Comparison of ENCODE assay signal across 15 cellular contexts in genomic region chr14:30045720-30046119, GRCh38.
DNase-seq lines count a peak whose midpoint lies in the region; ATAC-seq and TF ChIP-seq lines count a peak whose summit lies in the region.
"Had no signal": no experiment of that assay in that cellular context is flagged by ENCODE, and none has a peak within 500 bp of the region (broad histone marks: within the 10 kb centered on the region; RNA-seq: fewer than 3 reads in every experiment).

No MANE protein-coding gene starts in this region.

- H3K4me1 Mint-ChIP-seq in stimulated activated naive B cell treated with anti-CD40 and anti-IgM and Interleukin-4, amounts not matched to agents 10 μg/mL and 1 μg/mL and 100 μg/mL, for 72 hours: no peaks in the 10 kb centered on the region
- H3K4me1 Mint-ChIP-seq in natural killer cell: no peaks in the 10 kb centered on the region
- no peaks in the 10 kb centered on the region for H3K4me1 Mint-ChIP-seq in activated T-helper 2 cell treated with anti-CD3 and anti-CD28 coated beads, Interferon-gamma antibody, Interleukin-2, Interleukin-4, amounts not matched to agents 10 μg/mL and 5 μg/mL and 100 μg/mL, durations not matched to agents 14 hours and 24 hours and 36 hours (ENCODE audit: low read depth)
- H3K4me1 Mint-ChIP-seq: CD4-positive, alpha-beta memory T cell had no signal

- ATAC-seq in GM18868 (IDR thresholded peaks at IDR 0.05; ENCODE audit: unreplicated experiment): peak; percentile 62
- peak in 1 of 2 donors; percentile 58 for ATAC-seq in stimulated activated naive B cell treated with anti-CD40 and anti-IgM and Interleukin-4, amounts not matched to agents 10 μg/mL and 1 μg/mL and 100 μg/mL, for 72 hours (replicated peaks)
- no peak for ATAC-seq in GM18907 (IDR thresholded peaks at IDR 0.05; ENCODE audit: unreplicated experiment)
- no peak for ATAC-seq in natural killer cell
- ATAC-seq: GM12878 had no signal

- H3K27ac Mint-ChIP-seq in stimulated activated naive B cell treated with anti-CD40 and anti-IgM and Interleukin-4, amounts not matched to agents 10 μg/mL and 1 μg/mL and 100 μg/mL, for 72 hours: peak overlapping the region; percentile 83
- H3K27ac Mint-ChIP-seq in natural killer cell: no peak overlapping the region
- H3K27ac Mint-ChIP-seq in activated T-helper 2 cell treated with anti-CD3 and anti-CD28 coated beads, Interferon-gamma antibody, Interleukin-2, Interleukin-4, amounts not matched to agents 10 μg/mL and 5 μg/mL and 100 μg/mL, durations not matched to agents 14 hours and 24 hours and 36 hours: no peak overlapping the region
- H3K27ac Mint-ChIP-seq: CD4-positive, alpha-beta memory T cell; HFFc6 had no signal

- H3K9me3 Mint-ChIP-seq in stimulated activated naive B cell treated with anti-CD40 and anti-IgM and Interleukin-4, amounts not matched to agents 10 μg/mL and 1 μg/mL and 100 μg/mL, for 72 hours: peaks cover 5 to 7% of the 10 kb centered on the region in 2 donors
- peaks cover 18 to 19% of the 10 kb centered on the region in 2 donors for H3K9me3 Mint-ChIP-seq in natural killer cell
- peaks cover 45% of the 10 kb centered on the region for H3K9me3 Mint-ChIP-seq in activated T-helper 2 cell treated with anti-CD3 and anti-CD28 coated beads, Interferon-gamma antibody, Interleukin-2, Interleukin-4, amounts not matched to agents 10 μg/mL and 5 μg/mL and 100 μg/mL, durations not matched to agents 14 hours and 24 hours and 36 hours
- H3K9me3 Mint-ChIP-seq: HFFc6 had no signal

- H3K27me3 Mint-ChIP-seq in stimulated activated naive B cell treated with anti-CD40 and anti-IgM and Interleukin-4, amounts not matched to agents 10 μg/mL and 1 μg/mL and 100 μg/mL, for 72 hours: no peaks in the 10 kb centered on the region
- no peaks in the 10 kb centered on the region for H3K27me3 Mint-ChIP-seq in natural killer cell (ENCODE audit: low read depth in 2 of 2)
- H3K27me3 Mint-ChIP-seq in activated T-helper 2 cell treated with anti-CD3 and anti-CD28 coated beads, Interferon-gamma antibody, Interleukin-2, Interleukin-4, amounts not matched to agents 10 μg/mL and 5 μg/mL and 100 μg/mL, durations not matched to agents 14 hours and 24 hours and 36 hours (ENCODE audit: low read depth): no peaks in the 10 kb centered on the region
- H3K27me3 Mint-ChIP-seq: CD4-positive, alpha-beta memory T cell had no signal

- H3K36me3 Mint-ChIP-seq in stimulated activated naive B cell treated with anti-CD40 and anti-IgM and Interleukin-4, amounts not matched to agents 10 μg/mL and 1 μg/mL and 100 μg/mL, for 72 hours: no peaks in the 10 kb centered on the region
- H3K36me3 Mint-ChIP-seq in natural killer cell: peaks cover 10% of the 10 kb centered on the region
- H3K36me3 Mint-ChIP-seq in activated T-helper 2 cell treated with anti-CD3 and anti-CD28 coated beads, Interferon-gamma antibody, Interleukin-2, Interleukin-4, amounts not matched to agents 10 μg/mL and 5 μg/mL and 100 μg/mL, durations not matched to agents 14 hours and 24 hours and 36 hours (ENCODE audit: low read depth): no peaks in the 10 kb centered on the region
- H3K36me3 Mint-ChIP-seq: CD4-positive, alpha-beta memory T cell had no signal

- intact Hi-C loops in natural killer cell (cut with micrococcal nuclease): no loop called here
- intact Hi-C loops in activated T-helper 2 cell treated with anti-CD3 and anti-CD28 coated beads, Interferon-gamma antibody, Interleukin-2, Interleukin-4, amounts not matched to agents 10 μg/mL and 5 μg/mL and 100 μg/mL, durations not matched to agents 14 hours and 24 hours and 36 hours (cut with micrococcal nuclease): no loop called here

- no peak overlapping the region for H3K4me3 Mint-ChIP-seq in stimulated activated naive B cell treated with anti-CD40 and anti-IgM and Interleukin-4, amounts not matched to agents 10 μg/mL and 1 μg/mL and 100 μg/mL, for 72 hours
- no peak overlapping the region for H3K4me3 Mint-ChIP-seq in natural killer cell
- no peak overlapping the region for H3K4me3 Mint-ChIP-seq in activated T-helper 2 cell treated with anti-CD3 and anti-CD28 coated beads, Interferon-gamma antibody, Interleukin-2, Interleukin-4, amounts not matched to agents 10 μg/mL and 5 μg/mL and 100 μg/mL, durations not matched to agents 14 hours and 24 hours and 36 hours (ENCODE audit: low read depth)
- H3K4me3 Mint-ChIP-seq: CD4-positive, alpha-beta memory T cell; HFFc6 had no signal

- TF ChIP-seq CTCF in natural killer cell (IDR thresholded peaks at IDR 0.05): no peak

- DNase-seq in OCI-M1 (lab: John Stamatoyannopoulos, UW) (peak; percentile 5), natural killer cell (no peak)
- DNase-seq in stimulated activated naive B cell treated with anti-CD40 and anti-IgM and Interleukin-4, amounts not matched to agents 10 μg/mL and 1 μg/mL and 100 μg/mL, for 72 hours: no peak
- no peak for DNase-seq in activated T-helper 2 cell treated with anti-CD3 and anti-CD28 coated beads, Interferon-gamma antibody, Interleukin-2, Interleukin-4, amounts not matched to agents 10 μg/mL and 5 μg/mL and 100 μg/mL, durations not matched to agents 14 hours and 24 hours and 36 hours (ENCODE audit: low spot score)
- DNase-seq: C1 segment of cervical spinal cord; CD4-positive, alpha-beta memory T cell; DMS 273 treated with DMSO at 0.1 percent for 48 hours; DMS79; EL; GDM1; GOT3; HFFc6 had no signal
